21 cellular contexts compared by ENCODE assay signal in the genomic region with DNA sequence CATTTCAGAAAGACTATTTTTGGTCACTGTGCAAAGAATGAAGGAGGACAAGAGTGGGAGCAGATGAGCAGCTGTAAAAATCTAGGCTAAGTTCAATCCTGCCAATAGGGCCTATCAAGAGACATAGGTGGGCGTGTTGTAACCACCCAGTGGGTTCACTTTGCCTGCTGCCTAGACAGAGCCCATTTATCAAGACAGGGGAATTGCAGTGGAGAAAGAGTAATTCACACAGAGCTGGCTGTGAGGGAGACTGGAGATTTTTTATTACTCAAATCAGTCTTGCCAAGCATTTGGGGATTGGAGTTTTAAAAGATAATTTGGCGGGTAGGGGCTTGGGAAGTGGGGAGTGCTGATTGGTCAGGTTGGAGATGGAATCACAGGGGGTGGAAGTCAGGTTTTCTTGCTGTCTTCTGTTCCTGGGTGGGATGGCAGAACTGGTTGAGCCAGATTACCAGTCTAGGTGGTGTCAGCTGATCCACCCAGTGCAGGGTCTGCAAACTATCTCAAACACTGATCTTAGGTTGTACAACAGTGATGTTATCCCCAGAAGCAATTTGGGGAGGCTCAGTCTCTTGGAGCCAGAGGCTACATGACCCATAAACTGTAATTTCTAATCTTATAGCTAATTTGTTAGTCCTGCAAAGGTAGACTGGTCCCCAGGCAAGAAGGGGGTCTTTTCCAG. TPM values are rescaled to one million over a fixed set of nuclear protein-coding genes. Genes with fewer than 3 reads are reported as not detected.
DNase-seq lines count a peak whose midpoint lies in the region; ATAC-seq, FAIRE-seq and TF ChIP-seq lines count a peak whose summit lies in the region.
"Had no signal": no experiment of that assay in that cellular context is flagged by ENCODE, and none has a peak within 500 bp of the region (broad histone marks: within the 10 kb centered on the region; RNA-seq: fewer than 3 reads in every experiment).

No MANE protein-coding gene starts in this region.

- no peaks in the 10 kb centered on the region for H3K27me3 ChIP-seq in RWPE2 (ENCODE audit: insufficient read depth, poor library complexity, severe bottlenecking)
- no peaks in the 10 kb centered on the region for H3K27me3 ChIP-seq in keratinocyte (ENCODE audit: control insufficient read depth, extremely low read depth, insufficient read depth, low read length)
- no peaks in the 10 kb centered on the region for H3K27me3 ChIP-seq in smooth muscle cell (ENCODE audit: low read depth)
- H3K27me3 ChIP-seq in upper lobe of right lung, result no peaks in the 10 kb centered on the region
- H3K27me3 ChIP-seq: BLaER1 treated with 17β-estradiol and CSF1 and Interleukin-3, amounts not matched to agents 10 nM and 100 nM; Peyer's patch had no signal

- H3K4me3 ChIP-seq in RWPE2 (ENCODE audit: severe bottlenecking), result no peak overlapping the region
- H3K4me3 ChIP-seq in keratinocyte (ENCODE audit: control insufficient read depth in 2 of 3, extremely low read depth in 1 of 3, insufficient read depth in 2 of 3, low read depth in 1 of 3, low read length in 3 of 3), result no peak overlapping the region
- H3K4me3 ChIP-seq in smooth muscle cell, result no peak overlapping the region
- no peak overlapping the region for H3K4me3 ChIP-seq in upper lobe of right lung
- H3K4me3 ChIP-seq: BLaER1 treated with 17β-estradiol and CSF1 and Interleukin-3, amounts not matched to agents 10 nM and 100 nM; Peyer's patch had no signal

- H3K27ac ChIP-seq in RWPE2 (ENCODE audit: poor library complexity, severe bottlenecking), result peak overlapping the region; percentile 40
- H3K27ac ChIP-seq in keratinocyte (ENCODE audit: control insufficient read depth, insufficient read depth, low read length), result no peak overlapping the region
- peak overlapping the region; percentile 68 for H3K27ac ChIP-seq in smooth muscle cell (ENCODE audit: low read depth)
- no peak overlapping the region for H3K27ac ChIP-seq in upper lobe of right lung
- H3K27ac ChIP-seq: BLaER1 treated with 17β-estradiol and CSF1 and Interleukin-3, amounts not matched to agents 10 nM and 100 nM; KMS-11; Peyer's patch had no signal

- no peak for FAIRE-seq in keratinocyte (lab: Jason Lieb, UNC)
- FAIRE-seq: HepG2 had no signal

- H2AFZ ChIP-seq in keratinocyte (ENCODE audit: control insufficient read depth, low read length), result no peak overlapping the region
- no peak overlapping the region for H2AFZ ChIP-seq in smooth muscle cell (ENCODE audit: low read depth)

- H3K9me1 ChIP-seq in keratinocyte (ENCODE audit: control insufficient read depth, extremely low read depth, insufficient read depth, low read length), result no peaks in the 10 kb centered on the region

- peaks cover 16% of the 10 kb centered on the region for H3K4me1 ChIP-seq in RWPE2 (ENCODE audit: insufficient read depth, poor library complexity, severe bottlenecking)
- H3K4me1 ChIP-seq in keratinocyte (ENCODE audit: control insufficient read depth, extremely low read depth, insufficient read depth, low read length), result peaks cover 21% of the 10 kb centered on the region
- H3K4me1 ChIP-seq in smooth muscle cell (ENCODE audit: low read depth), result peaks cover 2% of the 10 kb centered on the region
- H3K4me1 ChIP-seq in upper lobe of right lung, result peaks cover 19% of the 10 kb centered on the region

- DNase-seq in ELF-1 (ENCODE audit: low read depth, low spot score) (peak; percentile 65), RWPE2 (ENCODE audit: low spot score) (no peak), keratinocyte (ENCODE audit: low read depth, low spot score) (no peak), smooth muscle cell (lab: John Stamatoyannopoulos, UW; ENCODE audit: unreplicated experiment) (no peak), mesenteric fat pad (ENCODE audit: low spot score) (no peak), SW 1271 (lab: John Stamatoyannopoulos, UW) (no peak), NCI-H2227 treated with DMSO at 0.1 percent for 48 hours (lab: John Stamatoyannopoulos, UW) (no peak), upper lobe of right lung (no peak)
- DNase-seq: CD8-positive, alpha-beta memory T cell; DND-41; GF-D8; NCI-H1436 treated with DMSO at 0.1 percent for 48 hours; NCI-H2081 treated with DMSO at 0.1 percent for 48 hours; NCI-H524; Peyer's patch; SHP77 had no signal

- no peaks in the 10 kb centered on the region for H3K79me2 ChIP-seq in keratinocyte (ENCODE audit: control insufficient read depth, insufficient read depth, low read length)
- no peaks in the 10 kb centered on the region for H3K79me2 ChIP-seq in smooth muscle cell (ENCODE audit: low read depth)

- H3K36me3 ChIP-seq in RWPE2 (ENCODE audit: low read depth) (no peaks in the 10 kb centered on the region), keratinocyte (ENCODE audit: control insufficient read depth in 2 of 2, extremely low read depth in 1 of 2, insufficient read depth in 2 of 2, low read length in 2 of 2) (no peaks in the 10 kb centered on the region), smooth muscle cell (ENCODE audit: low read depth) (no peaks in the 10 kb centered on the region), upper lobe of right lung (no peaks in the 10 kb centered on the region)
- H3K36me3 ChIP-seq: BLaER1 treated with 17β-estradiol and CSF1 and Interleukin-3, amounts not matched to agents 10 nM and 100 nM; Peyer's patch had no signal

- H3F3A ChIP-seq in smooth muscle cell (ENCODE audit: low read depth), result peaks cover 6% of the 10 kb centered on the region

- dilution Hi-C loops in keratinocyte (cut with MboI; ENCODE audit: extremely low pct_ligation_motif_present, low sequenced_read_pairs), result no loop called here

- H4K20me1 ChIP-seq in keratinocyte (ENCODE audit: control insufficient read depth, extremely low read depth, insufficient read depth, low read length) (no peaks in the 10 kb centered on the region), smooth muscle cell (ENCODE audit: low read depth) (no peaks in the 10 kb centered on the region)
- H4K20me1 ChIP-seq: BLaER1 treated with 17β-estradiol and CSF1 and Interleukin-3, amounts not matched to agents 10 nM and 100 nM had no signal

- H3K9ac ChIP-seq in keratinocyte (ENCODE audit: control insufficient read depth, extremely low read depth, insufficient read depth, low read length), result no peak overlapping the region
- no peak overlapping the region for H3K9ac ChIP-seq in smooth muscle cell (ENCODE audit: low read depth)
- H3K9ac ChIP-seq: BLaER1 treated with 17β-estradiol and CSF1 and Interleukin-3, amounts not matched to agents 10 nM and 100 nM; KMS-11 had no signal

- WGBS in smooth muscle cell (ENCODE audit: low lambda C conversion rate), result 86% methylated on average over 2 of the region's 2 CpGs

- intact Hi-C loops in upper lobe of right lung (cut with DNase I), result no loop called here

- peak overlapping the region; percentile 39 for H3K4me2 ChIP-seq in keratinocyte (ENCODE audit: control insufficient read depth, extremely low read depth, insufficient read depth, low read depth, low read length)
- no peak overlapping the region for H3K4me2 ChIP-seq in smooth muscle cell
- H3K4me2 ChIP-seq: KMS-11 had no signal

- ATAC-seq in RWPE2 (ENCODE audit: low read depth) (no peak), upper lobe of right lung (no peak)
- ATAC-seq: HepG2 had no signal

- H3K9me3 ChIP-seq in RWPE2 (ENCODE audit: severe bottlenecking) (no peaks in the 10 kb centered on the region), keratinocyte (ENCODE audit: control insufficient read depth, low read depth, low read length) (no peaks in the 10 kb centered on the region), smooth muscle cell (replicated peaks; ENCODE audit: low read depth) (no peaks in the 10 kb centered on the region), upper lobe of right lung (no peaks in the 10 kb centered on the region)
- H3K9me3 ChIP-seq: Peyer's patch had no signal

- TF ChIP-seq CTCF in RWPE2 (IDR thresholded peaks at IDR 0.05; ENCODE audit: poor library complexity, severe bottlenecking) (no peak), keratinocyte (optimal IDR thresholded peaks at IDR 0.05 in 1 of 3, IDR thresholded peaks at IDR 0.05 in 1 of 3, conservative IDR thresholded peaks at IDR 0.05 in 1 of 3; ENCODE audit: extremely low read depth in 1 of 3, insufficient read depth in 2 of 3, low read length in 3 of 3) (no peak), smooth muscle cell (IDR thresholded peaks at IDR 0.05; ENCODE audit: borderline replicate concordance, insufficient read depth, poor library complexity, severe bottlenecking) (no peak), upper lobe of right lung (IDR thresholded peaks at IDR 0.05) (no peak)

RNA-seq across cellular contexts. Expression of a gene that starts 5.1 kb away (rescaled TPM):
- polyA plus RNA-seq in keratinocyte, result not detected in 3 replicates
- polyA plus RNA-seq in keratinocyte (2011; ENCODE audit: low read depth), result not detected
- polyA plus RNA-seq in keratinocyte (2011; cell fraction: cytosol; rRNA removed), result not detected in 2 replicates
- polyA plus RNA-seq in keratinocyte (2011; cell fraction: nucleus; rRNA removed), result not detected in 2 replicates
- not detected in 2 replicates for polyA plus RNA-seq in keratinocyte (2012; ENCODE audit: low replicate concordance)
- not detected in 3 replicates for polyA minus RNA-seq in keratinocyte
- polyA minus RNA-seq in keratinocyte (2011; cell fraction: cytosol; rRNA and poly(A)+ RNA removed), result not detected
- not detected in 2 replicates for polyA minus RNA-seq in keratinocyte (2011; cell fraction: nucleus; rRNA and poly(A)+ RNA removed)
- not detected in 2 replicates for total RNA-seq in smooth muscle cell
- not detected in 2 replicates for polyA plus RNA-seq in smooth muscle cell
- 13.8 TPM for total RNA-seq in mesenteric fat pad
- 12.2 TPM for total RNA-seq in upper lobe of right lung
- total RNA-seq: A172; CD8-positive, alpha-beta memory T cell; H4; HepG2 had no signal
- polyA plus RNA-seq: CD8-positive, alpha-beta memory T cell; HepG2 had no signal

Comparison
In these comparisons a context has a peak if more than half of its experiments do, and no peak if none do; other contexts are left out.
1. H3K27ac ChIP-seq: peak in RWPE2 (single experiment) and smooth muscle cell (single experiment); none in keratinocyte (single experiment) and upper lobe of right lung (single experiment).
2. RNA of a gene that starts 5.1 kb away (total RNA-seq): 13.8 TPM in mesenteric fat pad (single experiment) and 12.2 TPM in upper lobe of right lung (single experiment); not detected in smooth muscle cell; every median in the first group is over 10 times any median in the second.